ENCODE assay signal across 11 cellular contexts in genomic region chr9:77018058-77019009, GRCh38. TPM values are rescaled to one million over a fixed set of nuclear protein-coding genes. Genes with fewer than 3 reads are reported as not detected.
DNase-seq lines count a peak whose midpoint lies in the region; ATAC-seq and TF ChIP-seq lines count a peak whose summit lies in the region.
"Had no signal": no experiment of that assay in that cellular context is flagged by ENCODE, and none has a peak within 500 bp of the region (broad histone marks: within the 10 kb centered on the region; RNA-seq: fewer than 3 reads in every experiment).

No MANE protein-coding gene starts in this region.

- no peak overlapping the region for H4K5ac ChIP-seq in mesendoderm (ENCODE audit: low read length)

- POLR2A ChIA-PET in A673 (lab: Charles Lee; ENCODE audit: low non-redundant PET): no interaction called here
- POLR2A ChIA-PET in activated B cell treated with CpG ODN at 0.5 μM for 24 hours (lab: Charles Lee): no interaction called here

- H3K4me3 ChIP-seq in A673 (ENCODE audit: low read depth, low read length, poor library complexity, severe bottlenecking) (peak overlapping the region; percentile 23), mesendoderm (ENCODE audit: low read length) (peak overlapping the region; percentile 20)

- intact Hi-C loops in A673 (cut with micrococcal nuclease; ENCODE audit: unreplicated experiment): no loop called here
- intact Hi-C loops in activated B cell treated with CpG ODN at 0.5 μM for 24 hours (cut with micrococcal nuclease): no loop called here

- no peak overlapping the region for H2AK5ac ChIP-seq in mesendoderm (ENCODE audit: low read length)

- no peak overlapping the region for H3K27ac ChIP-seq in A673 (ENCODE audit: low read depth, low read length, poor library complexity, severe bottlenecking)
- H3K27ac ChIP-seq in mesendoderm (ENCODE audit: low read depth, low read length): no peak overlapping the region

- H3K4me1 ChIP-seq in A673 (ENCODE audit: insufficient read depth, low read length, poor library complexity, severe bottlenecking) (peaks cover 18% of the 10 kb centered on the region), ES-I3 (ENCODE audit: insufficient read depth, low read length) (peaks cover 16% of the 10 kb centered on the region), mesendoderm (ENCODE audit: control insufficient read depth, low read depth, low read length) (peaks cover 5% of the 10 kb centered on the region)

- no peaks in the 10 kb centered on the region for H3K36me3 ChIP-seq in A673 (ENCODE audit: insufficient read depth, low read length, poor library complexity, severe bottlenecking)
- no peaks in the 10 kb centered on the region for H3K36me3 ChIP-seq in ES-I3 (ENCODE audit: insufficient read depth, low read length)
- H3K36me3 ChIP-seq in mesendoderm (ENCODE audit: control insufficient read depth, insufficient read depth, low read length): no peaks in the 10 kb centered on the region

- CTCF ChIA-PET in A673 (lab: Charles Lee): no interaction called here
- CTCF ChIA-PET in activated B cell treated with CpG ODN at 0.5 μM for 24 hours (lab: Charles Lee): no interaction called here

- H3K4me1 Mint-ChIP-seq in activated B cell treated with CpG ODN at 0.5 μM for 24 hours: peaks cover 25% of the 10 kb centered on the region

- no peak overlapping the region for H4K8ac ChIP-seq in mesendoderm (ENCODE audit: low read depth, low read length)

- H2BK5ac ChIP-seq in mesendoderm (ENCODE audit: low read length): no peak overlapping the region

- no peak overlapping the region for H3K4ac ChIP-seq in mesendoderm (ENCODE audit: low read depth, low read length)

- TF ChIP-seq CTCF in A673 (conservative IDR thresholded peaks at IDR 0.05; ENCODE audit: low read depth, low read length) (no peak), activated B cell treated with CpG ODN at 0.5 μM for 24 hours (IDR thresholded peaks at IDR 0.05) (no peak)

- ATAC-seq in activated B cell treated with CpG ODN at 0.5 μM for 24 hours (ENCODE audit: low read depth) (no peak), HG02852 (IDR thresholded peaks at IDR 0.05; ENCODE audit: unreplicated experiment) (no peak), HG02884 (IDR thresholded peaks at IDR 0.05; ENCODE audit: unreplicated experiment) (no peak)
- ATAC-seq: HCT116 had no signal

- H3K4me3 Mint-ChIP-seq in activated B cell treated with CpG ODN at 0.5 μM for 24 hours: peak overlapping the region; percentile 19

- H3K18ac ChIP-seq in mesendoderm (ENCODE audit: low read length): no peak overlapping the region

- no peaks in the 10 kb centered on the region for H3K36me3 Mint-ChIP-seq in activated B cell treated with CpG ODN at 0.5 μM for 24 hours (ENCODE audit: low read depth)

- no peaks in the 10 kb centered on the region for H3K9me3 Mint-ChIP-seq in activated B cell treated with CpG ODN at 0.5 μM for 24 hours

- peaks cover 69% of the 10 kb centered on the region for H3K27me3 Mint-ChIP-seq in activated B cell treated with CpG ODN at 0.5 μM for 24 hours

- BruUV-seq in A673 (replicated peaks; lab: Mats Ljungman, UMichigan): no TSS peak

- DNase-seq in A673 (ENCODE audit: low spot score) (no peak), activated B cell treated with CpG ODN at 0.5 μM for 24 hours (no peak), mesendoderm (peak; percentile 70), COLO829 (ENCODE audit: low spot score) (no peak)
- no peak for DNase-seq in activated CD4-positive, CD25-positive, alpha-beta regulatory T cell (lab: John Stamatoyannopoulos, UW)
- DNase-seq: Kasumi-1, T-helper 9 cell had no signal

- H3K56ac ChIP-seq in mesendoderm (ENCODE audit: low read length): peak overlapping the region; percentile 60

- no peaks in the 10 kb centered on the region for H3K79me1 ChIP-seq in mesendoderm (ENCODE audit: low read length)

- H3K9me3 ChIP-seq in A673 (ENCODE audit: low read depth, low read length, poor library complexity, severe bottlenecking): no peaks in the 10 kb centered on the region
- no peaks in the 10 kb centered on the region for H3K9me3 ChIP-seq in ES-I3 (ENCODE audit: control insufficient read depth, insufficient read depth, low read length)

- H3K27me3 ChIP-seq in A673 (replicated peaks; ENCODE audit: insufficient read depth, low read depth, low read length, poor library complexity) (peaks cover 99% of the 10 kb centered on the region), mesendoderm (ENCODE audit: insufficient read depth, low read length, poor library complexity) (peaks cover 87% of the 10 kb centered on the region)

- H3K23ac ChIP-seq in mesendoderm (ENCODE audit: low read length): peak overlapping the region; percentile 80

- no peak overlapping the region for H2BK15ac ChIP-seq in mesendoderm (replicated peaks; ENCODE audit: low read depth)

- peak overlapping the region; percentile 78 for H3K4me2 ChIP-seq in mesendoderm (ENCODE audit: low read length)

- H3K27ac Mint-ChIP-seq in activated B cell treated with CpG ODN at 0.5 μM for 24 hours: no peak overlapping the region

- H2BK120ac ChIP-seq in mesendoderm (ENCODE audit: low read depth, low read length): no peak overlapping the region

- no peaks in the 10 kb centered on the region for H3K79me2 ChIP-seq in mesendoderm (ENCODE audit: control insufficient read depth, insufficient read depth, low read length)

- peak overlapping the region; percentile 57 for H3K9ac ChIP-seq in ES-I3 (ENCODE audit: low read depth, low read length)
- H3K9ac ChIP-seq in mesendoderm (ENCODE audit: low read length): peak overlapping the region; percentile 42

- WGBS in mesendoderm (ENCODE audit: extremely low coverage, insufficient coverage, low lambda C conversion rate): no CpG with 5 or more reads among the region's 71 CpGs

RNA-seq across cellular contexts. Expression of gene FOXB2, which starts 1.1 kb away (rescaled TPM):
- total RNA-seq in A673 (2021) (not detected in 2 replicates), activated B cell treated with CpG ODN at 0.5 μM for 24 hours (not detected in 2 replicates)
- 0.06 TPM for polyA plus RNA-seq in mesendoderm (2013, experiment 1 of 2)
- polyA plus RNA-seq in mesendoderm (2013, experiment 2 of 2): 0.04 TPM
